In genomic region chr2:65660340-65660739, GRCh38 we compare ENCODE assay signal across 19 cellular contexts.
DNase-seq lines count a peak whose midpoint lies in the region; ATAC-seq and TF ChIP-seq lines count a peak whose summit lies in the region.
"Had no signal": no experiment of that assay in that cellular context is flagged by ENCODE, and none has a peak within 500 bp of the region (broad histone marks: within the 10 kb centered on the region; RNA-seq: fewer than 3 reads in every experiment).

No MANE protein-coding gene starts in this region.

- H2BK12ac ChIP-seq in mesenchymal stem cell (ENCODE audit: low read length in 2 of 2) = no peak overlapping the region

- DNase-seq in Daoy (ENCODE audit: low read depth) (peak; percentile 19), brain microvascular endothelial cell (peak; percentile 20), mesenchymal stem cell (peak; percentile 91), heart right ventricle (no peak), head of caudate nucleus (no peak)
- DNase-seq: AML-193; Calu3; CD4-positive, CD25-positive, alpha-beta regulatory T cell; GDM1; GM23248; NCI-H1092; NCI-H2227 treated with DMSO at 0.1 percent for 48 hours; NCI-H524 treated with DMSO at 0.1 percent for 48 hours; OCI-M1; SJCRH30 had no signal

- TF ChIP-seq EP300 in Ishikawa (IDR thresholded peaks at IDR 0.05; ENCODE audit: borderline replicate concordance) = peak; percentile 65

- H3K14ac ChIP-seq in mesenchymal stem cell (ENCODE audit: low read length in 2 of 2) = no peak overlapping the region

- no peaks in the 10 kb centered on the region for H3K36me3 ChIP-seq in brain microvascular endothelial cell (replicated peaks)
- H3K36me3 ChIP-seq in mesenchymal stem cell (ENCODE audit: control insufficient read depth in 1 of 2, insufficient read depth in 2 of 2, low read depth in 1 of 2, low read length in 2 of 2) = no peaks in the 10 kb centered on the region
- H3K36me3 ChIP-seq in heart right ventricle = no peaks in the 10 kb centered on the region
- H3K36me3 ChIP-seq: SJCRH30 had no signal

- peaks cover 21% of the 10 kb centered on the region for H3K4me1 ChIP-seq in mesenchymal stem cell (ENCODE audit: control insufficient read depth, insufficient read depth, low read depth, low read length)
- no peaks in the 10 kb centered on the region for H3K4me1 ChIP-seq in heart right ventricle
- H3K4me1 ChIP-seq: SJCRH30 had no signal

- no peak overlapping the region for H3K18ac ChIP-seq in mesenchymal stem cell (ENCODE audit: low read depth in 1 of 2, low read length in 2 of 2)

- H2AFZ ChIP-seq in mesenchymal stem cell (ENCODE audit: low read depth, low read length) = no peak overlapping the region
- H2AFZ ChIP-seq: GM23248 had no signal

- H3K9ac ChIP-seq in mesenchymal stem cell (ENCODE audit: low read length) = no peak overlapping the region
- H3K9ac ChIP-seq: GM23248 had no signal

- TF ChIP-seq RAD21 in Ishikawa (IDR thresholded peaks at IDR 0.05; ENCODE audit: low read depth) = no peak

- H2BK15ac ChIP-seq in mesenchymal stem cell (ENCODE audit: low read depth, poor library complexity, severe bottlenecking) = no peak overlapping the region

- H3K9me3 ChIP-seq in mesenchymal stem cell (ENCODE audit: control insufficient read depth, low read length) (no peaks in the 10 kb centered on the region), heart right ventricle (no peaks in the 10 kb centered on the region)
- H3K9me3 ChIP-seq: SJCRH30 had no signal

- TF ChIP-seq CTCF in brain microvascular endothelial cell (IDR thresholded peaks at IDR 0.05; ENCODE audit: low read depth, low read length, missing control alignments) = no peak
- TF ChIP-seq CTCF in heart right ventricle (IDR thresholded peaks at IDR 0.05) = no peak

- intact Hi-C loops in heart right ventricle (cut with DNase I) (no loop called here), head of caudate nucleus (cut with DNase I) (no loop called here)

- ATAC-seq in heart right ventricle (no peak), GM18868 (IDR thresholded peaks at IDR 0.05; ENCODE audit: unreplicated experiment) (no peak), HG03196 (IDR thresholded peaks at IDR 0.05; ENCODE audit: unreplicated experiment) (no peak)

- in situ Hi-C loops in brain microvascular endothelial cell (cut with HindIII; ENCODE audit: low pct_ligation_motif_present, low sequenced_read_pairs) = no loop called here

- no peak overlapping the region for H4K8ac ChIP-seq in mesenchymal stem cell (ENCODE audit: low read length)

- no peak overlapping the region for H3K23ac ChIP-seq in mesenchymal stem cell (ENCODE audit: low read length in 2 of 2)

- H2AK5ac ChIP-seq in mesenchymal stem cell (ENCODE audit: low read length, severe bottlenecking) = no peak overlapping the region

- H3K4me2 ChIP-seq in mesenchymal stem cell (ENCODE audit: low read length, poor library complexity, severe bottlenecking) = no peak overlapping the region

- H3K4me3 ChIP-seq in brain microvascular endothelial cell (ENCODE audit: low read depth, low read length) (no peak overlapping the region), mesenchymal stem cell (ENCODE audit: insufficient read depth in 1 of 2, low read depth in 1 of 2, low read length in 2 of 2) (no peak overlapping the region), heart right ventricle (no peak overlapping the region)
- H3K4me3 ChIP-seq: GM23248, SJCRH30 had no signal

- H3K79me1 ChIP-seq in mesenchymal stem cell (replicated peaks; ENCODE audit: low read length, poor library complexity, severe bottlenecking) = no peaks in the 10 kb centered on the region

- H2BK5ac ChIP-seq in mesenchymal stem cell (ENCODE audit: low read depth, low read length, poor library complexity, severe bottlenecking) = no peak overlapping the region

- no peak overlapping the region for H2BK120ac ChIP-seq in mesenchymal stem cell (ENCODE audit: low read depth, low read length)

- H3K27me3 ChIP-seq in brain microvascular endothelial cell (replicated peaks) = no peaks in the 10 kb centered on the region
- H3K27me3 ChIP-seq in mesenchymal stem cell (ENCODE audit: control insufficient read depth in 1 of 2, insufficient read depth in 1 of 2, low read length in 2 of 2) = peaks cover 0 to 57% of the 10 kb centered on the region in 2 experiments
- H3K27me3 ChIP-seq in heart right ventricle = peaks cover 0 to 11% (median 3%) of the 10 kb centered on the region in 7 donors
- H3K27me3 ChIP-seq: SJCRH30 had no signal

- no peak overlapping the region for H3K4ac ChIP-seq in mesenchymal stem cell (ENCODE audit: low read depth in 1 of 2, low read length in 2 of 2)

- H3K27ac ChIP-seq in brain microvascular endothelial cell = no peak overlapping the region
- peak overlapping the region; percentile 28 for H3K27ac ChIP-seq in mesenchymal stem cell (ENCODE audit: low read length, poor library complexity, severe bottlenecking)
- H3K27ac ChIP-seq in heart right ventricle = no peak overlapping the region
- H3K27ac ChIP-seq: GM23248, RWPE1, SJCRH30 had no signal

- WGBS in mesenchymal stem cell = 10% methylated on average over 3 of the region's 6 CpGs
- WGBS in heart right ventricle, 2 donors = 62 to 71% methylated on average over 6 of the region's 6 CpGs

- H4K91ac ChIP-seq in mesenchymal stem cell (ENCODE audit: low read length) = no peak overlapping the region

TF ChIP-seq in Ishikawa, 13 proteins besides CTCF, POLR2A, EP300 and RAD21:
- TF ChIP-seq CEBPB (IDR thresholded peaks at IDR 0.05) (no peak), FOXM1 (IDR thresholded peaks at IDR 0.05; ENCODE audit: borderline replicate concordance, low read depth) (peak; percentile 24), CREB1 (IDR thresholded peaks at IDR 0.05; ENCODE audit: low read depth) (no peak), USF1 (IDR thresholded peaks at IDR 0.05) (no peak), TCF12 (IDR thresholded peaks at IDR 0.05; ENCODE audit: low read depth) (peak; percentile 43), MAX (IDR thresholded peaks at IDR 0.05) (peak; percentile 8; the same call in 1 of the 2 replicates), TAF1 (IDR thresholded peaks at IDR 0.05; ENCODE audit: low read depth) (no peak), NFIC (IDR thresholded peaks at IDR 0.05) (peak; percentile 7; the same call in 1 of the 2 replicates), EGR1 (IDR thresholded peaks at IDR 0.05) (no peak), ZBTB7A (IDR thresholded peaks at IDR 0.05; ENCODE audit: low read depth) (no peak), TEAD4 (IDR thresholded peaks at IDR 0.05) (peak; percentile 67; the same call in 1 of the 2 replicates), YY1 (IDR thresholded peaks at IDR 0.05; ENCODE audit: low read depth) (no peak)
- TF ChIP-seq, protein P1, sequence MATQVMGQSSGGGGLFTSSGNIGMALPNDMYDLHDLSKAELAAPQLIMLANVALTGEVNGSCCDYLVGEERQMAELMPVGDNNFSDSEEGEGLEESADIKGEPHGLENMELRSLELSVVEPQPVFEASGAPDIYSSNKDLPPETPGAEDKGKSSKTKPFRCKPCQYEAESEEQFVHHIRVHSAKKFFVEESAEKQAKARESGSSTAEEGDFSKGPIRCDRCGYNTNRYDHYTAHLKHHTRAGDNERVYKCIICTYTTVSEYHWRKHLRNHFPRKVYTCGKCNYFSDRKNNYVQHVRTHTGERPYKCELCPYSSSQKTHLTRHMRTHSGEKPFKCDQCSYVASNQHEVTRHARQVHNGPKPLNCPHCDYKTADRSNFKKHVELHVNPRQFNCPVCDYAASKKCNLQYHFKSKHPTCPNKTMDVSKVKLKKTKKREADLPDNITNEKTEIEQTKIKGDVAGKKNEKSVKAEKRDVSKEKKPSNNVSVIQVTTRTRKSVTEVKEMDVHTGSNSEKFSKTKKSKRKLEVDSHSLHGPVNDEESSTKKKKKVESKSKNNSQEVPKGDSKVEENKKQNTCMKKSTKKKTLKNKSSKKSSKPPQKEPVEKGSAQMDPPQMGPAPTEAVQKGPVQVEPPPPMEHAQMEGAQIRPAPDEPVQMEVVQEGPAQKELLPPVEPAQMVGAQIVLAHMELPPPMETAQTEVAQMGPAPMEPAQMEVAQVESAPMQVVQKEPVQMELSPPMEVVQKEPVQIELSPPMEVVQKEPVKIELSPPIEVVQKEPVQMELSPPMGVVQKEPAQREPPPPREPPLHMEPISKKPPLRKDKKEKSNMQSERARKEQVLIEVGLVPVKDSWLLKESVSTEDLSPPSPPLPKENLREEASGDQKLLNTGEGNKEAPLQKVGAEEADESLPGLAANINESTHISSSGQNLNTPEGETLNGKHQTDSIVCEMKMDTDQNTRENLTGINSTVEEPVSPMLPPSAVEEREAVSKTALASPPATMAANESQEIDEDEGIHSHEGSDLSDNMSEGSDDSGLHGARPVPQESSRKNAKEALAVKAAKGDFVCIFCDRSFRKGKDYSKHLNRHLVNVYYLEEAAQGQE (IDR thresholded peaks at IDR 0.05; ENCODE audit: low read depth) = no peak

Comparison
In these comparisons a context has a peak if more than half of its experiments do, and no peak if none do; other contexts are left out.
1. DNase-seq: peak in Daoy (single experiment), brain microvascular endothelial cell (single experiment) and mesenchymal stem cell (single experiment); none in heart right ventricle (0 of 2) and head of caudate nucleus (0 of 42).